In genomic region chr9:94909250-94909894, GRCh38 we compare ENCODE assay signal across 13 cellular contexts.
DNase-seq lines count a peak whose midpoint lies in the region; ATAC-seq and TF ChIP-seq lines count a peak whose summit lies in the region.
"Had no signal": no experiment of that assay in that cellular context is flagged by ENCODE, and none has a peak within 500 bp of the region (broad histone marks: within the 10 kb centered on the region; RNA-seq: fewer than 3 reads in every experiment).

No MANE protein-coding gene starts in this region.

- H3K9me3 Mint-ChIP-seq in activated CD4-positive, alpha-beta T cell treated with anti-CD3 and anti-CD28 coated beads for 36 hours (ENCODE audit: low read depth): no peaks in the 10 kb centered on the region
- H3K9me3 Mint-ChIP-seq: IgD-negative memory B cell, immature natural killer cell, T-cell had no signal

- H3K36me3 ChIP-seq in sigmoid colon: no peaks in the 10 kb centered on the region

- H3K9me3 ChIP-seq in sigmoid colon: no peaks in the 10 kb centered on the region

- peak; percentile 59 for DNase-seq in activated CD4-positive, alpha-beta T cell treated with anti-CD3 and anti-CD28 coated beads for 36 hours
- DNase-seq in activated CD4-positive, alpha-beta T cell treated with anti-CD3 and anti-CD28 coated beads, Interleukin-2, amount 50 U/mL, for 1 hour: no peak
- DNase-seq in NCI-H460 (ENCODE audit: extremely low read depth, low read depth) (peak; percentile 57), epithelial cell of esophagus (ENCODE audit: low read depth) (peak; percentile 27), sigmoid colon (no peak), middle frontal gyrus (ENCODE audit: extremely low spot score, low spot score) (no peak), GM10266 (ENCODE audit: extremely low spot score) (no peak), kidney glomerular epithelial cell (lab: John Stamatoyannopoulos, UW) (no peak)
- DNase-seq: caudate nucleus, immature natural killer cell, NCI-H187 treated with DMSO at 0.1 percent for 48 hours, T-cell had no signal

- POLR2A ChIA-PET in activated CD4-positive, alpha-beta T cell treated with anti-CD3 and anti-CD28 coated beads for 36 hours (lab: Charles Lee): no interaction called here

- WGBS in sigmoid colon, 2 donors: 92 to 95% methylated on average over 12 of the region's 12 CpGs

- peaks cover 0 to 41% (median 34%) of the 10 kb centered on the region in 4 donors for H3K4me1 ChIP-seq in sigmoid colon

- TF ChIP-seq EP300 in sigmoid colon (IDR thresholded peaks at IDR 0.05): no peak

- H3K27me3 Mint-ChIP-seq in activated CD4-positive, alpha-beta T cell treated with anti-CD3 and anti-CD28 coated beads for 36 hours: no peaks in the 10 kb centered on the region
- H3K27me3 Mint-ChIP-seq: IgD-negative memory B cell, T-cell had no signal

- peak overlapping the region in 3 of 4 donors; percentile 55 to 80 (median 77) for H3K27ac ChIP-seq in sigmoid colon

- H3K4me1 Mint-ChIP-seq in activated CD4-positive, alpha-beta T cell treated with anti-CD3 and anti-CD28 coated beads for 36 hours: peaks cover 10% of the 10 kb centered on the region
- H3K4me1 Mint-ChIP-seq: T-cell had no signal

- TF ChIP-seq POLR2A in sigmoid colon (IDR thresholded peaks at IDR 0.05): no peak

- CTCF ChIA-PET in activated CD4-positive, alpha-beta T cell treated with anti-CD3 and anti-CD28 coated beads for 36 hours (lab: Charles Lee): no interaction called here

- intact Hi-C loops in activated CD4-positive, alpha-beta T cell treated with anti-CD3 and anti-CD28 coated beads for 36 hours (cut with DNase I, micrococcal nuclease): no loop called here
- intact Hi-C loops in sigmoid colon (cut with DNase I): loop anchor here (5.0 kb wide), 1 partner anchor 98 kb away; no protein-coding TSS in a partner anchor

- peak; percentile 98 for ATAC-seq in activated CD4-positive, alpha-beta T cell treated with anti-CD3 and anti-CD28 coated beads for 36 hours
- ATAC-seq: T-cell had no signal

- no peak overlapping the region for H3K4me3 ChIP-seq in epithelial cell of esophagus (ENCODE audit: low read length)
- H3K4me3 ChIP-seq in sigmoid colon: no peak overlapping the region

- TF ChIP-seq CTCF in epithelial cell of esophagus (IDR thresholded peaks at IDR 0.05; ENCODE audit: insufficient read depth, low read depth, low read length, missing control alignments): no peak
- no peak for TF ChIP-seq CTCF in sigmoid colon (IDR thresholded peaks at IDR 0.05)
- TF ChIP-seq CTCF in GM10266 (IDR thresholded peaks at IDR 0.05; ENCODE audit: control insufficient read depth, insufficient read depth, low read depth, missing control alignments): no peak

- H3K4me3 Mint-ChIP-seq in activated CD4-positive, alpha-beta T cell treated with anti-CD3 and anti-CD28 coated beads for 36 hours: no peak overlapping the region
- H3K4me3 Mint-ChIP-seq: IgD-negative memory B cell, immature natural killer cell, T-cell had no signal

- H3K27ac Mint-ChIP-seq in activated CD4-positive, alpha-beta T cell treated with anti-CD3 and anti-CD28 coated beads for 36 hours: no peak overlapping the region
- H3K27ac Mint-ChIP-seq: IgD-negative memory B cell, immature natural killer cell, T-cell had no signal

- no peaks in the 10 kb centered on the region for H3K27me3 ChIP-seq in sigmoid colon

- H3K36me3 Mint-ChIP-seq in activated CD4-positive, alpha-beta T cell treated with anti-CD3 and anti-CD28 coated beads for 36 hours (ENCODE audit: low read depth): no peaks in the 10 kb centered on the region
- H3K36me3 Mint-ChIP-seq: IgD-negative memory B cell, T-cell had no signal

Comparison
In these comparisons a context has a peak if more than half of its experiments do, and no peak if none do; other contexts are left out.
1. DNase-seq: peak in activated CD4-positive, alpha-beta T cell treated with anti-CD3 and anti-CD28 coated beads for 36 hours (single experiment), NCI-H460 (single experiment) and epithelial cell of esophagus (single experiment); none in activated CD4-positive, alpha-beta T cell treated with anti-CD3 and anti-CD28 coated beads, Interleukin-2, amount 50 U/mL, for 1 hour (single experiment), sigmoid colon (single experiment), middle frontal gyrus (single experiment), GM10266 (single experiment) and kidney glomerular epithelial cell (single experiment).